9 cellular contexts compared by ENCODE assay signal in genomic region chr14:71206766-71207371, GRCh38.
A peak's percentile ranks its signal among the peaks of the same experiment; 100 is the strongest.
DNase-seq lines count a peak whose midpoint lies in the region; ATAC-seq and TF ChIP-seq lines count a peak whose summit lies in the region.
"Had no signal": no experiment of that assay in that cellular context is flagged by ENCODE, and none has a peak within 500 bp of the region (broad histone marks: within the 10 kb centered on the region; RNA-seq: fewer than 3 reads in every experiment).

No MANE protein-coding gene starts in this region.

- no peak for TF ChIP-seq RAD21 in IMR-90 (IDR thresholded peaks at IDR 0.05; ENCODE audit: low read length)

- no peak overlapping the region for H2AK5ac ChIP-seq in IMR-90 (ENCODE audit: low read depth, low read length)

- 72% methylated on average over 3 of the region's 7 CpGs; no CpG with 5 or more reads in 1 of the 2 experiments for WGBS in IMR-90 (ENCODE audit: extremely low coverage in 2 of 2, insufficient read length in 1 of 2), 2 experiments

- no peak overlapping the region for H3K14ac ChIP-seq in IMR-90 (replicated peaks; ENCODE audit: low read depth, low read length)

- no peaks in the 10 kb centered on the region for H3K36me3 Mint-ChIP-seq in activated T-helper 2 cell treated with anti-CD3 and anti-CD28 coated beads, Interferon-gamma antibody, Interleukin-2, Interleukin-4, amounts not matched to agents 10 μg/mL and 5 μg/mL and 100 μg/mL, durations not matched to agents 14 hours and 24 hours and 36 hours (ENCODE audit: low read depth)

- intact Hi-C loops in IMR-90 (cut with micrococcal nuclease) (no loop called here), left colon (cut with DNase I, micrococcal nuclease) (no loop called here)
- intact Hi-C loops in activated T-helper 2 cell treated with anti-CD3 and anti-CD28 coated beads, Interferon-gamma antibody, Interleukin-2, Interleukin-4, amounts not matched to agents 10 μg/mL and 5 μg/mL and 100 μg/mL, durations not matched to agents 14 hours and 24 hours and 36 hours (cut with micrococcal nuclease): no loop called here

- no peaks in the 10 kb centered on the region for H3K79me1 ChIP-seq in IMR-90 (ENCODE audit: low read depth in 1 of 2, low read length in 2 of 2)

- H4K91ac ChIP-seq in IMR-90 (ENCODE audit: insufficient read depth, low read depth, low read length): no peak overlapping the region

- H4K8ac ChIP-seq in IMR-90 (ENCODE audit: low read depth in 2 of 2, low read length in 2 of 2): no peak overlapping the region

- H3K27ac Mint-ChIP-seq in activated T-helper 2 cell treated with anti-CD3 and anti-CD28 coated beads, Interferon-gamma antibody, Interleukin-2, Interleukin-4, amounts not matched to agents 10 μg/mL and 5 μg/mL and 100 μg/mL, durations not matched to agents 14 hours and 24 hours and 36 hours: no peak overlapping the region

- DNase-seq in AG04450 (ENCODE audit: low read depth, low spot score): peak; percentile 42
- DNase-seq in IMR-90: peak; percentile 85
- DNase-seq in cardiac fibroblast (ENCODE audit: low read depth in 2 of 2): peak; percentile 87 to 91
- DNase-seq in left colon: no peak
- no peak for DNase-seq in SW 1271 (lab: John Stamatoyannopoulos, UW)
- DNase-seq in activated T-helper 2 cell treated with anti-CD3 and anti-CD28 coated beads, Interferon-gamma antibody, Interleukin-2, Interleukin-4, amounts not matched to agents 10 μg/mL and 5 μg/mL and 100 μg/mL, durations not matched to agents 14 hours and 24 hours and 36 hours (ENCODE audit: low spot score): no peak
- DNase-seq in SKM-1 treated with dmso at 0.1 percent for 144 hours (lab: John Stamatoyannopoulos, UW; ENCODE audit: unreplicated experiment): no peak
- DNase-seq: DND-41 had no signal

- no peaks in the 10 kb centered on the region for H3K4me1 Mint-ChIP-seq in activated T-helper 2 cell treated with anti-CD3 and anti-CD28 coated beads, Interferon-gamma antibody, Interleukin-2, Interleukin-4, amounts not matched to agents 10 μg/mL and 5 μg/mL and 100 μg/mL, durations not matched to agents 14 hours and 24 hours and 36 hours (ENCODE audit: low read depth)

- no peak overlapping the region for H3K4me3 Mint-ChIP-seq in activated T-helper 2 cell treated with anti-CD3 and anti-CD28 coated beads, Interferon-gamma antibody, Interleukin-2, Interleukin-4, amounts not matched to agents 10 μg/mL and 5 μg/mL and 100 μg/mL, durations not matched to agents 14 hours and 24 hours and 36 hours (ENCODE audit: low read depth)

- no peak overlapping the region for H3K18ac ChIP-seq in IMR-90 (ENCODE audit: low read depth, low read length)

- no peak overlapping the region for H2AK9ac ChIP-seq in IMR-90 (replicated peaks; ENCODE audit: low read depth, low read length, poor library complexity)

- no peak overlapping the region for H2BK20ac ChIP-seq in IMR-90 (ENCODE audit: low read depth, low read length)

- no peaks in the 10 kb centered on the region for H3K36me3 ChIP-seq in IMR-90 (ENCODE audit: control insufficient read depth, insufficient read depth, low read length)

- H2BK15ac ChIP-seq in IMR-90 (ENCODE audit: low read depth, low read length): no peak overlapping the region

- no peak overlapping the region for H3K56ac ChIP-seq in IMR-90 (ENCODE audit: extremely low read depth, insufficient read depth, low read length)

- CTCF ChIA-PET in AG04450 (lab: Charles Lee): interaction anchor here (0.5 to 1.1 kb wide), 2 partner anchors 20 to 40 kb away, joined by 3 read pairs; no protein-coding TSS in a partner anchor
- CTCF ChIA-PET in IMR-90 (lab: Yijun Ruan, JAX): no interaction called here

- H2BK120ac ChIP-seq in IMR-90 (ENCODE audit: low read depth, low read length): no peak overlapping the region

- no peak overlapping the region for H3K4ac ChIP-seq in IMR-90 (ENCODE audit: low read depth, low read length)

- H3K27me3 ChIP-seq in AG04450 (ENCODE audit: control insufficient read depth, insufficient read depth, low read length): no peaks in the 10 kb centered on the region
- H3K27me3 ChIP-seq in IMR-90 (ENCODE audit: control insufficient read depth, insufficient read depth, low read length): no peaks in the 10 kb centered on the region

- H2AFZ ChIP-seq in IMR-90 (replicated peaks; ENCODE audit: low read length, poor library complexity): peak overlapping the region; percentile 48

- no peak for TF ChIP-seq POLR2A in IMR-90 (IDR thresholded peaks at IDR 0.05; ENCODE audit: low read depth, low read length)

- H4K20me1 ChIP-seq in IMR-90 (ENCODE audit: insufficient read depth, low read length): no peaks in the 10 kb centered on the region

- ATAC-seq in IMR-90 (ENCODE audit: low read depth): peak; percentile 83
- ATAC-seq in left colon: peak; percentile 15
- ATAC-seq in HG03439 (IDR thresholded peaks at IDR 0.05; ENCODE audit: unreplicated experiment): no peak

- no TSS peak for BruUV-seq in IMR-90 (replicated peaks; lab: Mats Ljungman, UMichigan)

- no peak overlapping the region for H3K9ac ChIP-seq in IMR-90 (ENCODE audit: low read depth, low read length)

- H3K27me3 Mint-ChIP-seq in activated T-helper 2 cell treated with anti-CD3 and anti-CD28 coated beads, Interferon-gamma antibody, Interleukin-2, Interleukin-4, amounts not matched to agents 10 μg/mL and 5 μg/mL and 100 μg/mL, durations not matched to agents 14 hours and 24 hours and 36 hours (ENCODE audit: low read depth): peaks cover 10% of the 10 kb centered on the region

- H3K4me1 ChIP-seq in IMR-90 (ENCODE audit: control insufficient read depth, insufficient read depth, low read length): peaks cover 8% of the 10 kb centered on the region

- no peak overlapping the region for H3K4me2 ChIP-seq in IMR-90 (ENCODE audit: low read depth, low read length)

- H2BK5ac ChIP-seq in IMR-90 (ENCODE audit: low read depth, low read length, poor library complexity, severe bottlenecking): no peak overlapping the region

- H3K4me3 ChIP-seq in AG04450 (ENCODE audit: low read depth, low read length) (no peak overlapping the region), IMR-90 (ENCODE audit: insufficient read depth, low read depth, low read length) (no peak overlapping the region), cardiac fibroblast (replicated peaks in 1 of 2; ENCODE audit: low read depth in 2 of 2, low read length in 2 of 2) (no peak overlapping the region)

- H3K9me3 Mint-ChIP-seq in activated T-helper 2 cell treated with anti-CD3 and anti-CD28 coated beads, Interferon-gamma antibody, Interleukin-2, Interleukin-4, amounts not matched to agents 10 μg/mL and 5 μg/mL and 100 μg/mL, durations not matched to agents 14 hours and 24 hours and 36 hours: peaks cover 5% of the 10 kb centered on the region

- POLR2A ChIA-PET in AG04450 (lab: Yijun Ruan, JAX) (no interaction called here), IMR-90 (lab: Charles Lee; ENCODE audit: unreplicated experiment) (interaction anchor here (0.6 kb wide), 1 partner anchor 78 kb away, joined by 7 read pairs; no protein-coding TSS in a partner anchor)

- no peak overlapping the region for H3K23ac ChIP-seq in IMR-90 (ENCODE audit: low read depth, low read length)

- dilution Hi-C loops in IMR-90 (cut with HindIII; ENCODE audit: low sequenced_read_pairs, unreplicated experiment): no loop called here

- no peaks in the 10 kb centered on the region; the same call in 1 of the 2 replicates for H3K9me1 ChIP-seq in IMR-90 (ENCODE audit: insufficient read depth, low read length)

- no peaks in the 10 kb centered on the region for H3K9me3 ChIP-seq in AG04450 (ENCODE audit: control insufficient read depth, insufficient read depth, low read length)
- H3K9me3 ChIP-seq in IMR-90 (ENCODE audit: control insufficient read depth, insufficient read depth, low read length): no peaks in the 10 kb centered on the region

- TF ChIP-seq CTCF in AG04450 (IDR thresholded peaks at IDR 0.05; ENCODE audit: low read depth, low read length) (no peak), IMR-90 (conservative IDR thresholded peaks at IDR 0.05; ENCODE audit: low read depth, low read length) (no peak), cardiac fibroblast (IDR thresholded peaks at IDR 0.05; ENCODE audit: low read depth, low read length) (no peak)

- H3K27ac ChIP-seq in AG04450 (ENCODE audit: low read depth, low read length) (peak overlapping the region; percentile 2), IMR-90 (ENCODE audit: insufficient read depth, low read length) (no peak overlapping the region)

- no peak overlapping the region for H4K5ac ChIP-seq in IMR-90 (ENCODE audit: low read depth, low read length)

- in situ Hi-C loops in IMR-90 (cut with MboI; ENCODE audit: low sequenced_read_pairs): no loop called here

TF ChIP-seq in IMR-90, 13 proteins besides CTCF, POLR2A, EP300 and RAD21:
- TF ChIP-seq CHD1 (IDR thresholded peaks at IDR 0.05; ENCODE audit: low read depth, low read length): no peak
- TF ChIP-seq FOS (IDR thresholded peaks at IDR 0.05; ENCODE audit: low read depth, low read length): peak; percentile 72
TF ChIP-seq in IMR-90: peak in this region for 1.

Comparison
In these comparisons a context has a peak if more than half of its experiments do, and no peak if none do; other contexts are left out.
1. DNase-seq: peak in AG04450 (single experiment), IMR-90 (single experiment) and cardiac fibroblast (2 of 2); none in left colon (0 of 2), SW 1271 (0 of 2), activated T-helper 2 cell treated with anti-CD3 and anti-CD28 coated beads, Interferon-gamma antibody, Interleukin-2, Interleukin-4, amounts not matched to agents 10 μg/mL and 5 μg/mL and 100 μg/mL, durations not matched to agents 14 hours and 24 hours and 36 hours (single experiment) and SKM-1 treated with dmso at 0.1 percent for 144 hours (single experiment).